In genomic region chr6:13708679-13709261, GRCh38 we compare ENCODE assay signal across 8 cellular contexts. TPM values are rescaled to one million over a fixed set of nuclear protein-coding genes. Genes with fewer than 3 reads are reported as not detected.
DNase-seq lines count a peak whose midpoint lies in the region; TF ChIP-seq lines count a peak whose summit lies in the region.

No MANE protein-coding gene starts in this region.

- CTCF ChIA-PET in AG04449 (lab: Yijun Ruan, JAX): interaction anchor here (1.5 to 3.7 kb wide), 4 partner anchors 9 to 134 kb away, joined by 3 to 19 read pairs (median 12); partner anchors contain the start of genes NOL7 and SIRT5

- H3K4me3 ChIP-seq in AG04449 (ENCODE audit: low read depth, low read length): peak overlapping the region; percentile 78
- peak overlapping the region; percentile 82 for H3K4me3 ChIP-seq in brain microvascular endothelial cell (ENCODE audit: low read depth, low read length)
- H3K4me3 ChIP-seq in mononuclear cell (ENCODE audit: low read length): peak overlapping the region; percentile 69

- peaks cover 22% of the 10 kb centered on the region for H3K36me3 ChIP-seq in KOPT-K1 (ENCODE audit: insufficient read depth, low read length)
- H3K36me3 ChIP-seq in brain microvascular endothelial cell (replicated peaks): no peaks in the 10 kb centered on the region

- no peak for TF ChIP-seq CTCF in AG04449 (IDR thresholded peaks at IDR 0.05; ENCODE audit: insufficient read depth, low read length, missing control alignments)
- TF ChIP-seq CTCF in brain microvascular endothelial cell (IDR thresholded peaks at IDR 0.05; ENCODE audit: low read depth, low read length, missing control alignments): no peak

- H3K27ac ChIP-seq in KOPT-K1 (ENCODE audit: low read depth, low read length, poor library complexity, severe bottlenecking) (peak overlapping the region; percentile 84), brain microvascular endothelial cell (no peak overlapping the region)

- H3K9me3 ChIP-seq in KOPT-K1 (ENCODE audit: insufficient read depth, low read length, poor library complexity, severe bottlenecking) (no peaks in the 10 kb centered on the region), mononuclear cell (ENCODE audit: low read depth, low read length) (no peaks in the 10 kb centered on the region)

- no peaks in the 10 kb centered on the region for H3K27me3 ChIP-seq in brain microvascular endothelial cell (replicated peaks)
- no peaks in the 10 kb centered on the region for H3K27me3 ChIP-seq in mononuclear cell (ENCODE audit: insufficient read depth, low read length)

- peaks cover 47% of the 10 kb centered on the region for H3K4me1 ChIP-seq in mononuclear cell (ENCODE audit: insufficient read depth, low read length)

- no peak for DNase-seq in AG04449 (ENCODE audit: low read depth, low spot score)
- DNase-seq in brain microvascular endothelial cell: no peak
- DNase-seq in midbrain (lab: John Stamatoyannopoulos, UW): no peak
- no peak for DNase-seq in GDM1 (lab: John Stamatoyannopoulos, UW)
- DNase-seq in NCI-H510A treated with DMSO at 0.1 percent for 48 hours (lab: John Stamatoyannopoulos, UW): no peak
- no peak for DNase-seq in NCI-H2107 treated with DMSO at 0.1 percent for 48 hours (lab: John Stamatoyannopoulos, UW; ENCODE audit: unreplicated experiment)

- in situ Hi-C loops in brain microvascular endothelial cell (cut with HindIII; ENCODE audit: low pct_ligation_motif_present, low sequenced_read_pairs): no loop called here

- POLR2A ChIA-PET in AG04449 (lab: Yijun Ruan, JAX): interaction anchor here (3.4 kb wide), 1 partner anchor 93 kb away, joined by 16 read pairs; the partner anchor contains the start of gene NOL7

RNA-seq across cellular contexts. Expression of gene RANBP9, which starts 2.9 kb away (rescaled TPM):
- 61.4 TPM for total RNA-seq in mononuclear cell
